In the genomic region with DNA sequence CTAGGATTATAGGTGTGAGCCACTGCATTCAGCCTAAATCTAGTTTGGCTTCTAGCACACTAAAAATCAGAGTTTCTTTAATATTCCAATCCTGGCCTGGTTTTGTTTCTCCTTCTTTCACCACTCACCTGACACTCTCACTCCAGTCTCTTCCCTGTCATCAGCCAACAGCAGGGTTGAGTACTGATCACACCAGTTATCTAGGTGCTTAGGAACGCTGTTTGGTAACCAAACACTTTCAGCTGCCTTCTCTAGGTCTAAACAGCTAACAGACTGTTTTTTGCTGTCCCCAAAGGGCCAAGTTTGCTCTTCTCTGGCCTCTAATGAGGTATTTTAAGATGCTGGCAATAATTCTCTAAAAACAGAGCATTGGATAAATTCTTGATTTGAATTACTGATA, we compare ENCODE assay signal across 1 cellular context.
TF ChIP-seq lines count a peak whose summit lies in the region.

No MANE protein-coding gene starts in this region.

TF ChIP-seq in GM23338, 12 proteins besides CTCF, POLR2A, EP300 and RAD21 (continued from another document):
- TF ChIP-seq, protein P1, sequence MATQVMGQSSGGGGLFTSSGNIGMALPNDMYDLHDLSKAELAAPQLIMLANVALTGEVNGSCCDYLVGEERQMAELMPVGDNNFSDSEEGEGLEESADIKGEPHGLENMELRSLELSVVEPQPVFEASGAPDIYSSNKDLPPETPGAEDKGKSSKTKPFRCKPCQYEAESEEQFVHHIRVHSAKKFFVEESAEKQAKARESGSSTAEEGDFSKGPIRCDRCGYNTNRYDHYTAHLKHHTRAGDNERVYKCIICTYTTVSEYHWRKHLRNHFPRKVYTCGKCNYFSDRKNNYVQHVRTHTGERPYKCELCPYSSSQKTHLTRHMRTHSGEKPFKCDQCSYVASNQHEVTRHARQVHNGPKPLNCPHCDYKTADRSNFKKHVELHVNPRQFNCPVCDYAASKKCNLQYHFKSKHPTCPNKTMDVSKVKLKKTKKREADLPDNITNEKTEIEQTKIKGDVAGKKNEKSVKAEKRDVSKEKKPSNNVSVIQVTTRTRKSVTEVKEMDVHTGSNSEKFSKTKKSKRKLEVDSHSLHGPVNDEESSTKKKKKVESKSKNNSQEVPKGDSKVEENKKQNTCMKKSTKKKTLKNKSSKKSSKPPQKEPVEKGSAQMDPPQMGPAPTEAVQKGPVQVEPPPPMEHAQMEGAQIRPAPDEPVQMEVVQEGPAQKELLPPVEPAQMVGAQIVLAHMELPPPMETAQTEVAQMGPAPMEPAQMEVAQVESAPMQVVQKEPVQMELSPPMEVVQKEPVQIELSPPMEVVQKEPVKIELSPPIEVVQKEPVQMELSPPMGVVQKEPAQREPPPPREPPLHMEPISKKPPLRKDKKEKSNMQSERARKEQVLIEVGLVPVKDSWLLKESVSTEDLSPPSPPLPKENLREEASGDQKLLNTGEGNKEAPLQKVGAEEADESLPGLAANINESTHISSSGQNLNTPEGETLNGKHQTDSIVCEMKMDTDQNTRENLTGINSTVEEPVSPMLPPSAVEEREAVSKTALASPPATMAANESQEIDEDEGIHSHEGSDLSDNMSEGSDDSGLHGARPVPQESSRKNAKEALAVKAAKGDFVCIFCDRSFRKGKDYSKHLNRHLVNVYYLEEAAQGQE (IDR thresholded peaks at IDR 0.05; ENCODE audit: unreplicated experiment) = no peak
- TF ChIP-seq ZNF114 (CRISPR knock-in tag; IDR thresholded peaks at IDR 0.05) (no peak), JUNB (IDR thresholded peaks at IDR 0.05; ENCODE audit: unreplicated experiment) (no peak)
